In genomic region chr16:54867302-54867832, GRCh38 we compare ENCODE assay signal across 17 cellular contexts.
DNase-seq lines count a peak whose midpoint lies in the region; ATAC-seq and TF ChIP-seq lines count a peak whose summit lies in the region.
"Had no signal": no experiment of that assay in that cellular context is flagged by ENCODE, and none has a peak within 500 bp of the region (broad histone marks: within the 10 kb centered on the region; RNA-seq: fewer than 3 reads in every experiment).

No MANE protein-coding gene starts in this region.

- H3K27me3 ChIP-seq in MG63 = no peaks in the 10 kb centered on the region
- H3K27me3 ChIP-seq: SJSA1 had no signal

- no peak for ATAC-seq in activated CD8-positive, alpha-beta T cell treated with anti-CD3 and anti-CD28 coated beads for 36 hours
- ATAC-seq in activated CD8-positive, alpha-beta T cell treated with anti-CD3 and anti-CD28 coated beads, Interleukin-2, amount 10 ng/mL, durations not matched to agents 7 days and 5 days = no peak
- no peak for ATAC-seq in T-cell (replicated peaks in 1 of 4)

- POLR2A ChIA-PET in activated CD8-positive, alpha-beta T cell treated with anti-CD3 and anti-CD28 coated beads for 36 hours (lab: Charles Lee) = no interaction called here
- POLR2A ChIA-PET in activated CD8-positive, alpha-beta T cell treated with anti-CD3 and anti-CD28 coated beads, Interleukin-2, amount 10 ng/mL, durations not matched to agents 7 days and 5 days (lab: Charles Lee) = no interaction called here
- POLR2A ChIA-PET in T-cell (lab: Charles Lee) = no interaction called here

- peak; percentile 15 for DNase-seq in activated CD8-positive, alpha-beta T cell treated with anti-CD3 and anti-CD28 coated beads for 36 hours
- no peak for DNase-seq in activated CD8-positive, alpha-beta T cell treated with anti-CD3 and anti-CD28 coated beads, Interleukin-2, amount 10 ng/mL, durations not matched to agents 7 days and 5 days
- peak; percentile 2 for DNase-seq in COLO829 (ENCODE audit: low spot score)
- peak; percentile 44 for DNase-seq in MG63
- DNase-seq in fibroblast of mammary gland (ENCODE audit: low read depth) = peak; percentile 10
- DNase-seq in NCI-H146 treated with DMSO at 0.1 percent for 48 hours (lab: John Stamatoyannopoulos, UW; ENCODE audit: unreplicated experiment) = no peak
- no peak for DNase-seq in T-cell
- DNase-seq: DMS 273 treated with DMSO at 0.1 percent for 48 hours, GF-D8, H7, Kasumi-1, MV-4-11, NCI-H1417 treated with DMSO at 0.1 percent for 48 hours, NCI-H2029 treated with DMSO at 0.1 percent for 48 hours, NCI-H2171 treated with DMSO at 0.1 percent for 48 hours, NCI-H446 treated with DMSO at 0.1 percent for 48 hours had no signal

- CTCF ChIA-PET in activated CD8-positive, alpha-beta T cell treated with anti-CD3 and anti-CD28 coated beads for 36 hours (lab: Charles Lee) = no interaction called here
- CTCF ChIA-PET in activated CD8-positive, alpha-beta T cell treated with anti-CD3 and anti-CD28 coated beads, Interleukin-2, amount 10 ng/mL, durations not matched to agents 7 days and 5 days (lab: Charles Lee) = no interaction called here
- CTCF ChIA-PET in T-cell (lab: Charles Lee) = interaction anchor here in 1 of 2 donors (0.5 kb wide), 1 partner anchor 184 kb away, joined by 8 read pairs; no protein-coding TSS in a partner anchor

- intact Hi-C loops in activated CD8-positive, alpha-beta T cell treated with anti-CD3 and anti-CD28 coated beads for 36 hours (cut with micrococcal nuclease) = no loop called here

- peaks cover 1% of the 10 kb centered on the region for H3K27me3 Mint-ChIP-seq in activated CD8-positive, alpha-beta T cell treated with anti-CD3 and anti-CD28 coated beads for 36 hours
- H3K27me3 Mint-ChIP-seq in activated CD8-positive, alpha-beta T cell treated with anti-CD3 and anti-CD28 coated beads, Interleukin-2, amount 10 ng/mL, durations not matched to agents 7 days and 5 days (ENCODE audit: low read depth) = no peaks in the 10 kb centered on the region
- peaks cover 2 to 4% of the 10 kb centered on the region in 2 donors for H3K27me3 Mint-ChIP-seq in T-cell

- H3K4me3 Mint-ChIP-seq in activated CD8-positive, alpha-beta T cell treated with anti-CD3 and anti-CD28 coated beads for 36 hours = no peak overlapping the region
- H3K4me3 Mint-ChIP-seq in activated CD8-positive, alpha-beta T cell treated with anti-CD3 and anti-CD28 coated beads, Interleukin-2, amount 10 ng/mL, durations not matched to agents 7 days and 5 days = no peak overlapping the region
- H3K4me3 Mint-ChIP-seq in T-cell = no peak overlapping the region

- peaks cover 4% of the 10 kb centered on the region for H3K9me3 Mint-ChIP-seq in activated CD8-positive, alpha-beta T cell treated with anti-CD3 and anti-CD28 coated beads for 36 hours
- peaks cover 3% of the 10 kb centered on the region for H3K9me3 Mint-ChIP-seq in activated CD8-positive, alpha-beta T cell treated with anti-CD3 and anti-CD28 coated beads, Interleukin-2, amount 10 ng/mL, durations not matched to agents 7 days and 5 days (ENCODE audit: insufficient read depth)
- H3K9me3 Mint-ChIP-seq in T-cell = peaks cover 0 to 8% (median 8%) of the 10 kb centered on the region in 3 donors

- H3K4me1 Mint-ChIP-seq in activated CD8-positive, alpha-beta T cell treated with anti-CD3 and anti-CD28 coated beads for 36 hours (ENCODE audit: low read depth) = no peaks in the 10 kb centered on the region
- H3K4me1 Mint-ChIP-seq in activated CD8-positive, alpha-beta T cell treated with anti-CD3 and anti-CD28 coated beads, Interleukin-2, amount 10 ng/mL, durations not matched to agents 7 days and 5 days (ENCODE audit: low read depth) = no peaks in the 10 kb centered on the region
- H3K4me1 Mint-ChIP-seq in T-cell = no peaks in the 10 kb centered on the region

- H3K36me3 Mint-ChIP-seq in activated CD8-positive, alpha-beta T cell treated with anti-CD3 and anti-CD28 coated beads for 36 hours (ENCODE audit: low read depth) = no peaks in the 10 kb centered on the region
- H3K36me3 Mint-ChIP-seq in activated CD8-positive, alpha-beta T cell treated with anti-CD3 and anti-CD28 coated beads, Interleukin-2, amount 10 ng/mL, durations not matched to agents 7 days and 5 days (ENCODE audit: low read depth) = no peaks in the 10 kb centered on the region
- H3K36me3 Mint-ChIP-seq in T-cell = no peaks in the 10 kb centered on the region

- no peak overlapping the region for H3K27ac Mint-ChIP-seq in activated CD8-positive, alpha-beta T cell treated with anti-CD3 and anti-CD28 coated beads for 36 hours
- no peak overlapping the region for H3K27ac Mint-ChIP-seq in activated CD8-positive, alpha-beta T cell treated with anti-CD3 and anti-CD28 coated beads, Interleukin-2, amount 10 ng/mL, durations not matched to agents 7 days and 5 days
- H3K27ac Mint-ChIP-seq in T-cell = no peak overlapping the region

- no peaks in the 10 kb centered on the region for H3K36me3 ChIP-seq in MG63
- H3K36me3 ChIP-seq: SJSA1 had no signal

- no peak for TF ChIP-seq CTCF in activated CD8-positive, alpha-beta T cell treated with anti-CD3 and anti-CD28 coated beads for 36 hours (IDR thresholded peaks at IDR 0.05)
- no peak for TF ChIP-seq CTCF in fibroblast of mammary gland (conservative IDR thresholded peaks at IDR 0.05; ENCODE audit: control insufficient read depth, insufficient read depth, low read depth, low read length)

- H3K9me3 ChIP-seq in MG63 = peaks cover 7% of the 10 kb centered on the region
- H3K9me3 ChIP-seq: SJSA1 had no signal

- H3K4me3 ChIP-seq in MG63 = no peak overlapping the region
- H3K4me3 ChIP-seq in fibroblast of mammary gland (ENCODE audit: control insufficient read depth, low read depth, low read length) = no peak overlapping the region
- H3K4me3 ChIP-seq: SJSA1 had no signal

Comparison
In these comparisons a context has a peak if more than half of its experiments do, and no peak if none do; other contexts are left out.
1. DNase-seq: peak in activated CD8-positive, alpha-beta T cell treated with anti-CD3 and anti-CD28 coated beads for 36 hours (single experiment), COLO829 (single experiment), MG63 (single experiment) and fibroblast of mammary gland (single experiment); none in activated CD8-positive, alpha-beta T cell treated with anti-CD3 and anti-CD28 coated beads, Interleukin-2, amount 10 ng/mL, durations not matched to agents 7 days and 5 days (single experiment), NCI-H146 treated with DMSO at 0.1 percent for 48 hours (single experiment) and T-cell (0 of 34).